28 cellular contexts compared by ENCODE assay signal in genomic region chr13:35769812-35770211, GRCh38.
DNase-seq lines count a peak whose midpoint lies in the region; ATAC-seq and TF ChIP-seq lines count a peak whose summit lies in the region.
"Had no signal": no experiment of that assay in that cellular context is flagged by ENCODE, and none has a peak within 500 bp of the region (broad histone marks: within the 10 kb centered on the region; RNA-seq: fewer than 3 reads in every experiment).

No MANE protein-coding gene starts in this region.

- H3K36me3 ChIP-seq in ACC112 (ENCODE audit: insufficient read depth, low read length) (no peaks in the 10 kb centered on the region), IMR-90 (ENCODE audit: control insufficient read depth, insufficient read depth, low read length) (no peaks in the 10 kb centered on the region)
- H3K36me3 ChIP-seq: ascending aorta; BLaER1 treated with 17β-estradiol and CSF1 and Interleukin-3, amounts not matched to agents 10 nM and 100 nM; HAP-1; upper lobe of right lung had no signal

- 0 out of 3 replicates have a peak overlapping the region, but pooled peaks have one; percentile 28 for H2BK15ac ChIP-seq in IMR-90 (ENCODE audit: low read depth, low read length)

- no TSS peak for BruUV-seq in IMR-90 (replicated peaks; lab: Mats Ljungman, UMichigan)

- H3K14ac ChIP-seq in IMR-90 (replicated peaks; ENCODE audit: low read depth, low read length) = peak overlapping the region; percentile 20

- POLR2A ChIA-PET in IMR-90 (lab: Charles Lee; ENCODE audit: unreplicated experiment) = no interaction called here

- H2AFZ ChIP-seq in ACC112 (ENCODE audit: low read length, unreplicated experiment) = peak overlapping the region; percentile 70
- no peak overlapping the region for H2AFZ ChIP-seq in IMR-90 (replicated peaks; ENCODE audit: low read length, poor library complexity)

- TF ChIP-seq CTCF in IMR-90 (conservative IDR thresholded peaks at IDR 0.05; ENCODE audit: low read depth, low read length) = no peak
- TF ChIP-seq CTCF in GM13977 (IDR thresholded peaks at IDR 0.05; ENCODE audit: extremely low read depth, insufficient read depth, missing control alignments) = no peak

- in situ Hi-C loops in IMR-90 (cut with MboI; ENCODE audit: low sequenced_read_pairs) = no loop called here
- in situ Hi-C loops in GM13977 (cut with MboI; ENCODE audit: low pct_unique_long_range_greater_than_20kb, low sequenced_read_pairs, unreplicated experiment) = no loop called here

- no peak overlapping the region for H2AK5ac ChIP-seq in IMR-90 (ENCODE audit: low read depth, low read length)

- DNase-seq in IMR-90 (no peak), OCI-M1 (lab: John Stamatoyannopoulos, UW) (peak; percentile 63), iris pigment epithelial cell (ENCODE audit: low read depth) (peak; percentile 38), GM13977 (ENCODE audit: low spot score) (no peak), SK-N-DZ (ENCODE audit: low spot score) (no peak)
- no peak for DNase-seq in activated CD8-positive, alpha-beta memory T cell treated with anti-CD3 and anti-CD28 coated beads, Interleukin-2, amount 50 U/mL, for 4 hours
- DNase-seq: ACHN; activated naive CD4-positive, alpha-beta T cell treated with anti-CD3 and anti-CD28 coated beads, Interleukin-2, amount 50 U/mL, for 16 hours; caudate nucleus; COR-L47; dermis blood vessel endothelial cell; DMS79; left cardiac atrium; naive thymus-derived CD4-positive, alpha-beta T cell; NCI-H1092 treated with DMSO at 0.1 percent for 48 hours; NCI-H2029; NCI-H510A; retina; upper lobe of right lung had no signal

- H3K23ac ChIP-seq in IMR-90 (ENCODE audit: low read depth, low read length) = no peak overlapping the region

- H3K9me1 ChIP-seq in IMR-90 (ENCODE audit: insufficient read depth, low read length) = peaks cover 14% of the 10 kb centered on the region

- CTCF ChIA-PET in IMR-90 (lab: Yijun Ruan, JAX) = no interaction called here

- H3K4me1 ChIP-seq in ACC112 (ENCODE audit: control insufficient read depth, insufficient read depth, low read length, unreplicated experiment) = peaks cover 41% of the 10 kb centered on the region
- peaks cover 7% of the 10 kb centered on the region for H3K4me1 ChIP-seq in IMR-90 (ENCODE audit: control insufficient read depth, insufficient read depth, low read length)
- H3K4me1 ChIP-seq: ascending aorta; BLaER1 treated with 17β-estradiol and CSF1 and Interleukin-3, amounts not matched to agents 10 nM and 100 nM; HAP-1; upper lobe of right lung had no signal

- peak overlapping the region; percentile 50 for H4K91ac ChIP-seq in IMR-90 (ENCODE audit: insufficient read depth, low read depth, low read length)

- no peak overlapping the region for H3K27ac ChIP-seq in ACC112 (ENCODE audit: low read depth, low read length)
- H3K27ac ChIP-seq in IMR-90 (ENCODE audit: insufficient read depth, low read length) = no peak overlapping the region
- H3K27ac ChIP-seq: ascending aorta; BLaER1 treated with 17β-estradiol and CSF1 and Interleukin-3, amounts not matched to agents 10 nM and 100 nM; HL-60; RWPE1; upper lobe of right lung had no signal

- H4K5ac ChIP-seq in IMR-90 (ENCODE audit: low read depth, low read length) = peak overlapping the region; percentile 41; the same call in 1 of the 2 replicates

- H2AK9ac ChIP-seq in IMR-90 (replicated peaks; ENCODE audit: low read depth, low read length, poor library complexity) = no peak overlapping the region

- H3K4ac ChIP-seq in IMR-90 (ENCODE audit: low read depth, low read length) = peak overlapping the region; percentile 36; the same call in 1 of the 2 replicates

- H2BK20ac ChIP-seq in IMR-90 (ENCODE audit: low read depth, low read length) = peak overlapping the region; percentile 90

- dilution Hi-C loops in IMR-90 (cut with HindIII; ENCODE audit: low sequenced_read_pairs, unreplicated experiment) = no loop called here

- peak overlapping the region in 1 of 2 experiments; percentile 71; a peak in 2 of 4 replicates for H4K8ac ChIP-seq in IMR-90 (ENCODE audit: low read depth in 2 of 2, low read length in 2 of 2)

- H3K79me1 ChIP-seq in IMR-90 (ENCODE audit: low read depth in 1 of 2, low read length in 2 of 2) = no peaks in the 10 kb centered on the region

- H3K4me2 ChIP-seq in IMR-90 (ENCODE audit: low read depth, low read length) = peak overlapping the region; percentile 16; the same call in 1 of the 2 replicates
- H3K4me2 ChIP-seq: BLaER1 treated with 17β-estradiol and CSF1 and Interleukin-3, amounts not matched to agents 10 nM and 100 nM had no signal

- H4K20me1 ChIP-seq in IMR-90 (ENCODE audit: insufficient read depth, low read length) = no peaks in the 10 kb centered on the region
- H4K20me1 ChIP-seq: BLaER1 treated with 17β-estradiol and CSF1 and Interleukin-3, amounts not matched to agents 10 nM and 100 nM had no signal

- H3K9me3 ChIP-seq in IMR-90 (ENCODE audit: control insufficient read depth, insufficient read depth, low read length) = no peaks in the 10 kb centered on the region
- H3K9me3 ChIP-seq: ascending aorta; BLaER1 treated with 17β-estradiol and CSF1 and Interleukin-3, amounts not matched to agents 10 nM and 100 nM; HAP-1; upper lobe of right lung had no signal

- peak overlapping the region; percentile 74 for H2BK120ac ChIP-seq in IMR-90 (ENCODE audit: low read depth, low read length)

- H2BK5ac ChIP-seq in IMR-90 (ENCODE audit: low read depth, low read length, poor library complexity, severe bottlenecking) = peak overlapping the region; percentile 56

- no peak overlapping the region for H3K56ac ChIP-seq in IMR-90 (ENCODE audit: extremely low read depth, insufficient read depth, low read length)

- no peak for TF ChIP-seq RAD21 in IMR-90 (IDR thresholded peaks at IDR 0.05; ENCODE audit: low read length)

- intact Hi-C loops in IMR-90 (cut with micrococcal nuclease) = loop anchor here (2.0 kb wide), 1 partner anchor 69 kb away; no protein-coding TSS in a partner anchor

- peak overlapping the region; percentile 69; the same call in 1 of the 2 replicates for H3K18ac ChIP-seq in IMR-90 (ENCODE audit: low read depth, low read length)

- WGBS in IMR-90 (ENCODE audit: extremely low coverage in 2 of 2, insufficient read length in 1 of 2), 2 experiments = no CpG with 5 or more reads among the region's 3 CpGs

- no peaks in the 10 kb centered on the region for H3K79me2 ChIP-seq in ACC112 (ENCODE audit: control insufficient read depth, insufficient read depth, low read length, unreplicated experiment)

- ATAC-seq in IMR-90 (ENCODE audit: low read depth) = no peak
- ATAC-seq in HG03097 (IDR thresholded peaks at IDR 0.05; ENCODE audit: low FRiP score, unreplicated experiment) = no peak
- ATAC-seq: left cardiac atrium; naive thymus-derived CD4-positive, alpha-beta T cell; stimulated activated memory B cell treated with anti-CD40 and anti-IgM and Interleukin-4, amounts not matched to agents 10 μg/mL and 1 μg/mL and 100 μg/mL, for 72 hours; upper lobe of right lung; WTC11 had no signal

- H3K4me3 ChIP-seq in ACC112 (ENCODE audit: low read depth, low read length) (peak overlapping the region; percentile 17), IMR-90 (ENCODE audit: insufficient read depth, low read depth, low read length) (no peak overlapping the region)
- H3K4me3 ChIP-seq: ascending aorta; BLaER1 treated with 17β-estradiol and CSF1 and Interleukin-3, amounts not matched to agents 10 nM and 100 nM; HAP-1; upper lobe of right lung had no signal

- H3K27me3 ChIP-seq in ACC112 (ENCODE audit: insufficient read depth, low read length) = no peaks in the 10 kb centered on the region
- no peaks in the 10 kb centered on the region for H3K27me3 ChIP-seq in IMR-90 (ENCODE audit: control insufficient read depth, insufficient read depth, low read length)
- H3K27me3 ChIP-seq: ascending aorta; BLaER1 treated with 17β-estradiol and CSF1 and Interleukin-3, amounts not matched to agents 10 nM and 100 nM; upper lobe of right lung had no signal

- no peak for TF ChIP-seq POLR2A in IMR-90 (IDR thresholded peaks at IDR 0.05; ENCODE audit: low read depth, low read length)

- no peak overlapping the region for H3K9ac ChIP-seq in IMR-90 (ENCODE audit: low read depth, low read length)
- H3K9ac ChIP-seq: BLaER1 treated with 17β-estradiol and CSF1 and Interleukin-3, amounts not matched to agents 10 nM and 100 nM had no signal

TF ChIP-seq in IMR-90, 13 proteins besides CTCF, POLR2A, EP300 and RAD21:
- no peak for TF ChIP-seq ELK1 (IDR thresholded peaks at IDR 0.05; ENCODE audit: borderline replicate concordance, low read depth, low read length)
- no peak for TF ChIP-seq CHD1 (IDR thresholded peaks at IDR 0.05; ENCODE audit: low read depth, low read length)
- no peak for TF ChIP-seq CEBPB (IDR thresholded peaks at IDR 0.05; ENCODE audit: low read depth, low read length)
- TF ChIP-seq USF2 (IDR thresholded peaks at IDR 0.05; ENCODE audit: low read depth, low read length) = no peak
- no peak for TF ChIP-seq BHLHE40 (IDR thresholded peaks at IDR 0.05; ENCODE audit: low read depth, low read length)
- no peak for TF ChIP-seq FOS (IDR thresholded peaks at IDR 0.05; ENCODE audit: low read depth, low read length)
- no peak for TF ChIP-seq MAZ (IDR thresholded peaks at IDR 0.05; ENCODE audit: borderline replicate concordance, low read depth, low read length)
- TF ChIP-seq MAFK (IDR thresholded peaks at IDR 0.05; ENCODE audit: low read depth, low read length) = no peak
- no peak for TF ChIP-seq SMC3 (IDR thresholded peaks at IDR 0.05; ENCODE audit: low read depth, low read length)
- no peak for TF ChIP-seq RFX5 (IDR thresholded peaks at IDR 0.05; ENCODE audit: low read depth, low read length)
- no peak for TF ChIP-seq NFE2L2 (IDR thresholded peaks at IDR 0.05; ENCODE audit: low read depth, low read length)
- TF ChIP-seq RCOR1 (IDR thresholded peaks at IDR 0.05; ENCODE audit: insufficient replicate concordance, low read length) = no peak
- no peak for TF ChIP-seq MXI1 (IDR thresholded peaks at IDR 0.05; ENCODE audit: borderline replicate concordance, low read depth, low read length)

Comparison
In these comparisons a context has a peak if more than half of its experiments do, and no peak if none do; other contexts are left out.
1. DNase-seq: peak in OCI-M1 (single experiment) and iris pigment epithelial cell (single experiment); none in IMR-90 (single experiment), activated CD8-positive, alpha-beta memory T cell treated with anti-CD3 and anti-CD28 coated beads, Interleukin-2, amount 50 U/mL, for 4 hours (single experiment), GM13977 (single experiment) and SK-N-DZ (single experiment).